18 cellular contexts compared by ENCODE assay signal in the genomic region with DNA sequence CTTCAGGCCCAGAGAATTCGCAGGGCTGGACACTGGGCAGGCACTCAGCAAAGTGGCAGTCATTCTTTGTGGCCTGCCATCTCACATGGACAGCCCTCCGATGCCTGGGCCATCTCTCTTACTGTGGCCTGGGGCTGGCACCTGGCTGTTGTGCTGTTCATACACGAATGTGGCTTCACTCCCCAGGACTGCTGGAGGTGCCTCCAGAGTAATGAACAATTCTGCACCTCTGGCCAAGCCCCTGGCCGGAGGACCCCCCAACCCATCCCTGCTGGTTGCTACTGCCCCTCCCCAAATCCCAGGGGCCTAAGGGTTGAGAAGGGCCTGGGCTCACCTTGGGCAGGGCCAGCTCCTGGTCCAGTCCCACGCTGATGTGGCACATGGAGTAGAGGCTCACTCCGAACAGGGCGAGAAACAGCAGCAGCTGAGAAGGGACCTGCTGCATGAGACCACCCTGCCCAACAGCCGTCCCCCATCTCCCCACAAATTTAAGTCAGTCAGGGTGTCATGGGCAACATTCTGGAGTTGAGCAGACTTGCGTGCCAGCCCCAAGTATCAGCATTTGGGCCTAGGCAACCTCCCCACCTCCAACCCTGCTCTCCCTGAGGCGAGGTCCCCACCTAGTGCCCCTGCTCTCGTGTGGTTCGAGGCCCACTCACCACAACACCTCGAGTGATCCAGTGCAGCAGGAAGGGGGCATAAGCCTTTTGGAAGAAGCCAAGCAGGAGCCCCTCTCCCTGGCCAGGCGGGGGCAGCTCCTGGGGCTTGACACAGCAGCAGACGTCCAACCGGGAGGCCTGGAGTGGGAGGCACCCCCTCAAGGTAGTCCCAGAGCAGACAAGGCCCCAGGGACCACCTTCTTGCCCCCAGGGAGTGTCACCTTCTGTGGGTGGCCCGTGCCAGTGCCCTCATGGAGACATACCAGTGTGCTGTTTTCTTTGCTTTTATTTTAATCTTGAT. TPM values are rescaled to one million over a fixed set of nuclear protein-coding genes. Genes with fewer than 3 reads are reported as not detected.
DNase-seq lines count a peak whose midpoint lies in the region; ATAC-seq and TF ChIP-seq lines count a peak whose summit lies in the region.
"Had no signal": no experiment of that assay in that cellular context is flagged by ENCODE, and none has a peak within 500 bp of the region (broad histone marks: within the 10 kb centered on the region; RNA-seq: fewer than 3 reads in every experiment).

No MANE protein-coding gene starts in this region.

- H3K27ac ChIP-seq in mesenchymal stem cell (ENCODE audit: low read length, poor library complexity, severe bottlenecking) = no peak overlapping the region
- H3K27ac ChIP-seq: BLaER1 treated with 17β-estradiol and CSF1 and Interleukin-3, amounts not matched to agents 10 nM and 100 nM; GM23248 had no signal

- H3K4me2 ChIP-seq in mesenchymal stem cell (ENCODE audit: low read length, poor library complexity, severe bottlenecking) = no peak overlapping the region

- H3K36me3 ChIP-seq in mesenchymal stem cell (ENCODE audit: control insufficient read depth in 1 of 2, insufficient read depth in 2 of 2, low read depth in 1 of 2, low read length in 2 of 2) (peaks cover 0 to 5% of the 10 kb centered on the region in 2 experiments), mucosa of descending colon (ENCODE audit: low read depth) (no peaks in the 10 kb centered on the region)
- H3K36me3 ChIP-seq: BLaER1 treated with 17β-estradiol and CSF1 and Interleukin-3, amounts not matched to agents 10 nM and 100 nM; MG63 had no signal

- H2AFZ ChIP-seq in mesenchymal stem cell (ENCODE audit: low read depth, low read length) = no peak overlapping the region
- H2AFZ ChIP-seq: GM23248 had no signal

- H3K9me3 ChIP-seq in mesenchymal stem cell (ENCODE audit: control insufficient read depth, low read length) (peaks cover 6% of the 10 kb centered on the region), mucosa of descending colon (peaks cover 7% of the 10 kb centered on the region)
- H3K9me3 ChIP-seq: MG63 had no signal

- no peak overlapping the region for H3K23ac ChIP-seq in mesenchymal stem cell (ENCODE audit: low read length in 2 of 2)

- H3K4me1 Mint-ChIP-seq in natural killer cell treated with Interleukin-12 subunit alpha and Interleukin-12 subunit beta and Interleukin-15 and Interleukin-18, amount 100 ng/mL, for 72 hours (ENCODE audit: low read depth in 2 of 2) = no peaks in the 10 kb centered on the region
- H3K4me1 Mint-ChIP-seq in natural killer cell = no peaks in the 10 kb centered on the region
- no peaks in the 10 kb centered on the region for H3K4me1 Mint-ChIP-seq in activated T-helper 17 cell treated with anti-CD3 and anti-CD28 coated beads, Interleukin-2, amount 50 U/mL, for 72 hours
- peaks cover 0 to 4% (median 1%) of the 10 kb centered on the region in 4 donors for H3K4me1 Mint-ChIP-seq in naive thymus-derived CD8-positive, alpha-beta T cell

- no peak overlapping the region for H3K27ac Mint-ChIP-seq in natural killer cell treated with Interleukin-12 subunit alpha and Interleukin-12 subunit beta and Interleukin-15 and Interleukin-18, amount 100 ng/mL, for 72 hours
- no peak overlapping the region for H3K27ac Mint-ChIP-seq in natural killer cell
- H3K27ac Mint-ChIP-seq in activated T-helper 17 cell treated with anti-CD3 and anti-CD28 coated beads, Interleukin-2, amount 50 U/mL, for 72 hours = peak overlapping the region; percentile 54
- peak overlapping the region in 2 of 10 donors; percentile 24 to 28 for H3K27ac Mint-ChIP-seq in naive thymus-derived CD8-positive, alpha-beta T cell
- H3K27ac Mint-ChIP-seq: HFFc6 had no signal

- H3K27me3 Mint-ChIP-seq in natural killer cell treated with Interleukin-12 subunit alpha and Interleukin-12 subunit beta and Interleukin-15 and Interleukin-18, amount 100 ng/mL, for 72 hours = peaks cover 0 to 3% of the 10 kb centered on the region in 2 donors
- no peaks in the 10 kb centered on the region for H3K27me3 Mint-ChIP-seq in natural killer cell (ENCODE audit: low read depth in 2 of 2)
- no peaks in the 10 kb centered on the region for H3K27me3 Mint-ChIP-seq in activated T-helper 17 cell treated with anti-CD3 and anti-CD28 coated beads, Interleukin-2, amount 50 U/mL, for 72 hours
- peaks cover 0 to 2% (median 0%) of the 10 kb centered on the region in 5 donors for H3K27me3 Mint-ChIP-seq in naive thymus-derived CD8-positive, alpha-beta T cell

- DNase-seq in natural killer cell treated with Interleukin-12 subunit alpha and Interleukin-12 subunit beta and Interleukin-15 and Interleukin-18, amount 100 ng/mL, for 72 hours (ENCODE audit: low spot score) = no peak
- no peak for DNase-seq in natural killer cell
- no peak for DNase-seq in mesenchymal stem cell
- no peak for DNase-seq in mucosa of descending colon
- no peak for DNase-seq in ACHN
- DNase-seq in DMS153 (lab: John Stamatoyannopoulos, UW) = no peak
- DNase-seq in naive thymus-derived CD8-positive, alpha-beta T cell = no peak
- DNase-seq: 8988T, HFFc6, MG63, NCI-H1092 treated with DMSO at 0.1 percent for 48 hours, NCI-H2081 treated with DMSO at 0.1 percent for 48 hours, NCI-H2227 treated with DMSO at 0.1 percent for 48 hours, NCI-H524 had no signal

- H4K91ac ChIP-seq in mesenchymal stem cell (ENCODE audit: low read length) = peak overlapping the region; percentile 61

- H2BK5ac ChIP-seq in mesenchymal stem cell (ENCODE audit: low read depth, low read length, poor library complexity, severe bottlenecking) = no peak overlapping the region

- no peak overlapping the region for H3K4ac ChIP-seq in mesenchymal stem cell (ENCODE audit: low read depth in 1 of 2, low read length in 2 of 2)

- no peak for TF ChIP-seq CTCF in natural killer cell (IDR thresholded peaks at IDR 0.05)
- TF ChIP-seq CTCF in mucosa of descending colon (IDR thresholded peaks at IDR 0.05) = no peak

- no peak overlapping the region for H3K4me3 Mint-ChIP-seq in natural killer cell treated with Interleukin-12 subunit alpha and Interleukin-12 subunit beta and Interleukin-15 and Interleukin-18, amount 100 ng/mL, for 72 hours
- no peak overlapping the region for H3K4me3 Mint-ChIP-seq in natural killer cell
- no peak overlapping the region for H3K4me3 Mint-ChIP-seq in activated T-helper 17 cell treated with anti-CD3 and anti-CD28 coated beads, Interleukin-2, amount 50 U/mL, for 72 hours
- H3K4me3 Mint-ChIP-seq in naive thymus-derived CD8-positive, alpha-beta T cell = no peak overlapping the region
- H3K4me3 Mint-ChIP-seq: HFFc6 had no signal

- peak overlapping the region in 1 of 2 experiments; percentile 21 for H3K18ac ChIP-seq in mesenchymal stem cell (ENCODE audit: low read depth in 1 of 2, low read length in 2 of 2)

- peak; percentile 18 to 46 for ATAC-seq in natural killer cell treated with Interleukin-12 subunit alpha and Interleukin-12 subunit beta and Interleukin-15 and Interleukin-18, amount 100 ng/mL, for 72 hours
- ATAC-seq in natural killer cell = no peak
- ATAC-seq in activated T-helper 17 cell treated with anti-CD3 and anti-CD28 coated beads, Interleukin-2, amount 50 U/mL, for 72 hours (replicated peaks) = no peak
- ATAC-seq in mucosa of descending colon = no peak
- ATAC-seq in naive thymus-derived CD8-positive, alpha-beta T cell = no peak

- H3K9me3 Mint-ChIP-seq in natural killer cell treated with Interleukin-12 subunit alpha and Interleukin-12 subunit beta and Interleukin-15 and Interleukin-18, amount 100 ng/mL, for 72 hours = no peaks in the 10 kb centered on the region
- peaks cover 0 to 2% of the 10 kb centered on the region in 2 donors for H3K9me3 Mint-ChIP-seq in natural killer cell
- no peaks in the 10 kb centered on the region for H3K9me3 Mint-ChIP-seq in activated T-helper 17 cell treated with anti-CD3 and anti-CD28 coated beads, Interleukin-2, amount 50 U/mL, for 72 hours
- peaks cover 0 to 18% (median 3%) of the 10 kb centered on the region in 9 donors for H3K9me3 Mint-ChIP-seq in naive thymus-derived CD8-positive, alpha-beta T cell

- no peaks in the 10 kb centered on the region for H3K79me1 ChIP-seq in mesenchymal stem cell (replicated peaks; ENCODE audit: low read length, poor library complexity, severe bottlenecking)

- no peak overlapping the region for H2AK5ac ChIP-seq in mesenchymal stem cell (ENCODE audit: low read length, severe bottlenecking)

- H3K14ac ChIP-seq in mesenchymal stem cell (ENCODE audit: low read length in 2 of 2) = no peak overlapping the region

- intact Hi-C loops in natural killer cell (cut with micrococcal nuclease) (no loop called here), mucosa of descending colon (cut with DNase I, micrococcal nuclease) (no loop called here)

- no peak overlapping the region for H2BK15ac ChIP-seq in mesenchymal stem cell (ENCODE audit: low read depth, poor library complexity, severe bottlenecking)

- H3K4me1 ChIP-seq in mesenchymal stem cell (ENCODE audit: control insufficient read depth, insufficient read depth, low read depth, low read length) (peaks cover 9% of the 10 kb centered on the region), mucosa of descending colon (ENCODE audit: low read depth) (no peaks in the 10 kb centered on the region)

- H3K36me3 Mint-ChIP-seq in natural killer cell treated with Interleukin-12 subunit alpha and Interleukin-12 subunit beta and Interleukin-15 and Interleukin-18, amount 100 ng/mL, for 72 hours = no peaks in the 10 kb centered on the region
- no peaks in the 10 kb centered on the region for H3K36me3 Mint-ChIP-seq in natural killer cell
- no peaks in the 10 kb centered on the region for H3K36me3 Mint-ChIP-seq in activated T-helper 17 cell treated with anti-CD3 and anti-CD28 coated beads, Interleukin-2, amount 50 U/mL, for 72 hours (ENCODE audit: low read depth)
- no peaks in the 10 kb centered on the region for H3K36me3 Mint-ChIP-seq in naive thymus-derived CD8-positive, alpha-beta T cell

- POLR2A ChIA-PET in naive thymus-derived CD8-positive, alpha-beta T cell (lab: Charles Lee) = no interaction called here

- no peak overlapping the region for H2BK120ac ChIP-seq in mesenchymal stem cell (ENCODE audit: low read depth, low read length)

- H3K4me3 ChIP-seq in mesenchymal stem cell (ENCODE audit: insufficient read depth in 1 of 2, low read depth in 1 of 2, low read length in 2 of 2) (no peak overlapping the region), mucosa of descending colon (no peak overlapping the region)
- H3K4me3 ChIP-seq: BLaER1 treated with 17β-estradiol and CSF1 and Interleukin-3, amounts not matched to agents 10 nM and 100 nM; GM23248; MG63 had no signal

- in situ Hi-C loops in ACHN (cut with HindIII; ENCODE audit: low pct_ligation_motif_present, low pct_unique_long_range_greater_than_20kb, low sequenced_read_pairs) = no loop called here

- H3K9ac ChIP-seq in mesenchymal stem cell (ENCODE audit: low read length) = no peak overlapping the region
- H3K9ac ChIP-seq: BLaER1 treated with 17β-estradiol and CSF1 and Interleukin-3, amounts not matched to agents 10 nM and 100 nM; GM23248 had no signal

- H2BK12ac ChIP-seq in mesenchymal stem cell (ENCODE audit: low read length in 2 of 2) = peak overlapping the region in 1 of 2 experiments; percentile 42

- 88% methylated on average over 16 of the region's 17 CpGs for WGBS in mesenchymal stem cell

- H4K8ac ChIP-seq in mesenchymal stem cell (ENCODE audit: low read length) = no peak overlapping the region

- no peaks in the 10 kb centered on the region for H3K27me3 ChIP-seq in mesenchymal stem cell (ENCODE audit: control insufficient read depth in 1 of 2, insufficient read depth in 1 of 2, low read length in 2 of 2)
- H3K27me3 ChIP-seq: BLaER1 treated with 17β-estradiol and CSF1 and Interleukin-3, amounts not matched to agents 10 nM and 100 nM; MG63 had no signal

RNA-seq across cellular contexts. Expression of gene NPC1L1, which starts 9.4 kb away (rescaled TPM):
- under 1 TPM in 1 of 2 donors, not detected in 1; 0.12 TPM for total RNA-seq in natural killer cell treated with Interleukin-12 subunit alpha and Interleukin-12 subunit beta and Interleukin-15 and Interleukin-18, amount 100 ng/mL, for 72 hours
- under 1 TPM in 2 of 3 donors, not detected in 1; 0.10 to 0.16 TPM for total RNA-seq in natural killer cell
- total RNA-seq in activated T-helper 17 cell treated with anti-CD3 and anti-CD28 coated beads, Interleukin-2, amount 50 U/mL, for 72 hours = under 1 TPM in 1 of 2 donors, not detected in 1; 0.32 TPM
- polyA plus RNA-seq in mesenchymal stem cell (2013, experiment 1 of 2) = 0.22 TPM
- polyA plus RNA-seq in mesenchymal stem cell (2013, experiment 2 of 2) = 0.21 TPM
- under 1 TPM in 2 of 3 donors, not detected in 1; 0.12 to 0.82 TPM for total RNA-seq in mucosa of descending colon
- under 1 TPM; 0.13 to 0.16 TPM for total RNA-seq in naive thymus-derived CD8-positive, alpha-beta T cell
- not detected for polyA plus RNA-seq in naive thymus-derived CD8-positive, alpha-beta T cell
- total RNA-seq: GM23248, HFFc6, SK-MEL-5 had no signal
- polyA plus RNA-seq: GM23248 had no signal

RNA-seq across cellular contexts. Expression of gene NUDCD3, which starts 41.2 kb away (rescaled TPM):
- 100 to 1,000 TPM in 1 of 2 donors, 10 to 100 TPM in 1; 70.8 to 108 TPM for total RNA-seq in natural killer cell treated with Interleukin-12 subunit alpha and Interleukin-12 subunit beta and Interleukin-15 and Interleukin-18, amount 100 ng/mL, for 72 hours
- total RNA-seq in natural killer cell = 10 to 100 TPM; 50.1 to 79.9 (median 68.7) TPM
- total RNA-seq in activated T-helper 17 cell treated with anti-CD3 and anti-CD28 coated beads, Interleukin-2, amount 50 U/mL, for 72 hours = 100 to 1,000 TPM in 1 of 2 donors, 10 to 100 TPM in 1; 96.4 to 101 TPM
- polyA plus RNA-seq in mesenchymal stem cell (2013, experiment 1 of 2) = 37.7 TPM
- polyA plus RNA-seq in mesenchymal stem cell (2013, experiment 2 of 2) = 36.7 TPM
- 100 to 1,000 TPM in 1 of 3 donors, 10 to 100 TPM in 2; 66.3 to 108 (median 76.0) TPM for total RNA-seq in mucosa of descending colon
- total RNA-seq in naive thymus-derived CD8-positive, alpha-beta T cell = 100 to 1,000 TPM; 111 to 118 TPM
- polyA plus RNA-seq in naive thymus-derived CD8-positive, alpha-beta T cell = 10 to 100 TPM; 54.6 to 69.4 (median 59.6) TPM

RNA-seq across cellular contexts. Expression of gene DDX56, which starts 42.0 kb away (rescaled TPM):
- total RNA-seq in natural killer cell treated with Interleukin-12 subunit alpha and Interleukin-12 subunit beta and Interleukin-15 and Interleukin-18, amount 100 ng/mL, for 72 hours = 100 to 1,000 TPM in 1 of 2 donors, 10 to 100 TPM in 1; 99.7 to 208 TPM
- total RNA-seq in natural killer cell = 10 to 100 TPM; 67.8 to 85.5 (median 84.5) TPM
- 100 to 1,000 TPM in 1 of 2 donors, 10 to 100 TPM in 1; 80.2 to 110 TPM for total RNA-seq in activated T-helper 17 cell treated with anti-CD3 and anti-CD28 coated beads, Interleukin-2, amount 50 U/mL, for 72 hours
- 46.0 TPM for polyA plus RNA-seq in mesenchymal stem cell (2013, experiment 1 of 2)
- polyA plus RNA-seq in mesenchymal stem cell (2013, experiment 2 of 2) = 44.0 TPM
- 10 to 100 TPM; 50.7 to 60.6 (median 60.0) TPM for total RNA-seq in mucosa of descending colon
- 100 to 1,000 TPM; 123 to 129 TPM for total RNA-seq in naive thymus-derived CD8-positive, alpha-beta T cell
- 10 to 100 TPM; 25.3 to 48.2 (median 41.1) TPM for polyA plus RNA-seq in naive thymus-derived CD8-positive, alpha-beta T cell

RNA-seq across cellular contexts. Expression of gene TMED4, which starts 50.3 kb away (rescaled TPM):
- 100 to 1,000 TPM in 1 of 2 donors, 10 to 100 TPM in 1; 97.9 to 104 TPM for total RNA-seq in natural killer cell treated with Interleukin-12 subunit alpha and Interleukin-12 subunit beta and Interleukin-15 and Interleukin-18, amount 100 ng/mL, for 72 hours
- total RNA-seq in natural killer cell (100 to 1,000 TPM in 1 of 3 donors, 10 to 100 TPM in 2; 93.1 to 101 (median 94.1) TPM), mucosa of descending colon (10 to 100 TPM; 76.7 to 93.3 (median 84.9) TPM)
- total RNA-seq in activated T-helper 17 cell treated with anti-CD3 and anti-CD28 coated beads, Interleukin-2, amount 50 U/mL, for 72 hours = 100 to 1,000 TPM in 1 of 2 donors, 10 to 100 TPM in 1; 78.2 to 103 TPM
- polyA plus RNA-seq in mesenchymal stem cell (2013, experiment 1 of 2) = 52.3 TPM
- polyA plus RNA-seq in mesenchymal stem cell (2013, experiment 2 of 2) = 54.0 TPM
- 100 to 1,000 TPM; 109 to 110 TPM for total RNA-seq in naive thymus-derived CD8-positive, alpha-beta T cell
- polyA plus RNA-seq in naive thymus-derived CD8-positive, alpha-beta T cell = 10 to 100 TPM; 61.4 to 80.4 (median 71.8) TPM

Comparison
In these comparisons a context has a peak if more than half of its experiments do, and no peak if none do; other contexts are left out.
1. ATAC-seq: peak in natural killer cell treated with Interleukin-12 subunit alpha and Interleukin-12 subunit beta and Interleukin-15 and Interleukin-18, amount 100 ng/mL, for 72 hours (2 of 2); none in natural killer cell (0 of 3), activated T-helper 17 cell treated with anti-CD3 and anti-CD28 coated beads, Interleukin-2, amount 50 U/mL, for 72 hours (single experiment), mucosa of descending colon (single experiment) and naive thymus-derived CD8-positive, alpha-beta T cell (0 of 2).